1 cellular context compared by ENCODE assay signal in genomic region chr16:89200124-89200849, GRCh38.
TF ChIP-seq lines count a peak whose summit lies in the region.

Gene SLC22A31, minus strand, starts transcription at chr16:89200537. Its CDS starts 36 bp downstream, at chr16:89200501.

TF ChIP-seq in HCT116, 20 proteins besides CTCF, POLR2A, EP300 and RAD21 (continued from another document):
- no peak for TF ChIP-seq YY1 (IDR thresholded peaks at IDR 0.05; ENCODE audit: extremely low read depth, insufficient replicate concordance, low read depth, low read length)
- no peak for TF ChIP-seq EZH2phosphoT487 (IDR thresholded peaks at IDR 0.05; ENCODE audit: borderline replicate concordance)
- TF ChIP-seq ZBTB33 (IDR thresholded peaks at IDR 0.05; ENCODE audit: extremely low read depth, insufficient replicate concordance, low read length) = no peak
